20 cellular contexts compared by ENCODE assay signal in the genomic region with DNA sequence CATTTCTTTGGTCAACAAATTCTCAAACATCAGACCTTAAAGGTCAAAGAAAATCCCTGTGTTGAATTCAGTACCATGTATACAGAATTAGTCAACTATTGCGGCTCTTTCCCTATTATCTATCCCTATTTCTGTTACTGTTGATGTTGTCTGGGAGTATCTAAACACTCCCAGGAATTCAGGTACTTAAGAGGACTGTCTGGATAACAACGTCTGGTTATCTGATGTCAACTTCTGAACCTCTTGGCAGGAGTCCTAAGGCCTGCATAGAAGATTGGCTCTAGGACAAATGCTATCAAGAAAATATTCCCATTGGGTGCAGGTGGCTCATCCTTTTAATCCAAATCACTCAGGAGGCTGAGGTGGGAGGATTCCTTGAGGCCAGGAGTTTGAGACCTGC.
A peak's percentile ranks its signal among the peaks of the same experiment; 100 is the strongest.
DNase-seq lines count a peak whose midpoint lies in the region; TF ChIP-seq lines count a peak whose summit lies in the region.
"Had no signal": no experiment of that assay in that cellular context is flagged by ENCODE, and none has a peak within 500 bp of the region (broad histone marks: within the 10 kb centered on the region; RNA-seq: fewer than 3 reads in every experiment).

No MANE protein-coding gene starts in this region.

- no peak for TF ChIP-seq CTCF in GM20000 (IDR thresholded peaks at IDR 0.05; ENCODE audit: extremely low read depth, missing control alignments)

- no peaks in the 10 kb centered on the region for H3K36me3 ChIP-seq in skeletal muscle tissue (ENCODE audit: control insufficient read depth in 3 of 3, insufficient read depth in 3 of 3, low read length in 3 of 3)
- H3K36me3 ChIP-seq: SJSA1 had no signal

- H3K4me1 ChIP-seq in skeletal muscle tissue (ENCODE audit: control insufficient read depth in 3 of 3, insufficient read depth in 3 of 3, low read length in 3 of 3): no peaks in the 10 kb centered on the region
- H3K4me1 ChIP-seq: SJSA1 had no signal

- H3K4me3 ChIP-seq in skeletal muscle tissue (ENCODE audit: low read length in 3 of 3): no peak overlapping the region
- H3K4me3 ChIP-seq: BLaER1 treated with 17β-estradiol and CSF1 and Interleukin-3, amounts not matched to agents 10 nM and 100 nM; SJSA1 had no signal

- H3K27me3 ChIP-seq in skeletal muscle tissue (ENCODE audit: control insufficient read depth in 3 of 3, insufficient read depth in 3 of 3, low read length in 3 of 3): no peaks in the 10 kb centered on the region
- H3K27me3 ChIP-seq: BLaER1 treated with 17β-estradiol and CSF1 and Interleukin-3, amounts not matched to agents 10 nM and 100 nM; SJSA1 had no signal

- no peak overlapping the region for H3K9ac ChIP-seq in skeletal muscle tissue (ENCODE audit: low read depth in 1 of 3, low read length in 3 of 3)
- H3K9ac ChIP-seq: BLaER1 treated with 17β-estradiol and CSF1 and Interleukin-3, amounts not matched to agents 10 nM and 100 nM had no signal

- peaks cover 0 to 2% (median 0%) of the 10 kb centered on the region in 3 donors for H3K9me3 ChIP-seq in skeletal muscle tissue (ENCODE audit: control insufficient read depth in 3 of 3, low read length in 3 of 3)
- H3K9me3 ChIP-seq: SJSA1 had no signal

- DNase-seq in DMS53 treated with DMSO at 0.1 percent for 48 hours (lab: John Stamatoyannopoulos, UW; ENCODE audit: unreplicated experiment) (peak; percentile 51), M059J (ENCODE audit: low read depth) (peak; percentile 30), epithelial cell of prostate (ENCODE audit: low read depth, low spot score) (no peak), NCI-H1930 (lab: John Stamatoyannopoulos, UW) (no peak), hippocampal formation (lab: John Stamatoyannopoulos, UW) (no peak), GM20000 (ENCODE audit: low spot score) (no peak)
- DNase-seq: CD4-positive, alpha-beta memory T cell; DMS153; EL; GF-D8; MM.1S; NCI-H1092; NCI-H1436; NCI-H187 treated with DMSO at 0.1 percent for 48 hours; NCI-H345; NCI-H524 treated with DMSO at 0.1 percent for 48 hours; NCI-H82 had no signal

- peak overlapping the region; percentile 70 for H3K27ac ChIP-seq in epithelial cell of prostate
- H3K27ac ChIP-seq in skeletal muscle tissue (ENCODE audit: low read depth, low read length): peak overlapping the region; percentile 25
- H3K27ac ChIP-seq: BLaER1 treated with 17β-estradiol and CSF1 and Interleukin-3, amounts not matched to agents 10 nM and 100 nM; SJSA1 had no signal

Comparison
In these comparisons a context has a peak if more than half of its experiments do, and no peak if none do; other contexts are left out.
1. DNase-seq: peak in DMS53 treated with DMSO at 0.1 percent for 48 hours (single experiment) and M059J (single experiment); none in epithelial cell of prostate (single experiment), NCI-H1930 (0 of 2), hippocampal formation (0 of 2) and GM20000 (single experiment).